In genomic region chr7:107579881-107580715, GRCh38 we compare ENCODE assay signal across 8 cellular contexts. TPM values are rescaled to one million over a fixed set of nuclear protein-coding genes. Genes with fewer than 3 reads are reported as not detected.
DNase-seq lines count a peak whose midpoint lies in the region; ATAC-seq and TF ChIP-seq lines count a peak whose summit lies in the region.

Gene BCAP29, plus strand, starts transcription at chr7:107580246. Its CDS starts 527 bp downstream, at chr7:107580773.

- peaks cover 13% of the 10 kb centered on the region for H3K79me2 ChIP-seq in OCI-LY7 (ENCODE audit: insufficient read depth, low read depth, low read length)

- CTCF ChIA-PET in OCI-LY7 (lab: Charles Lee; ENCODE audit: unreplicated experiment): no interaction called here

- TF ChIP-seq CTCF in OCI-LY7 (conservative IDR thresholded peaks at IDR 0.05; ENCODE audit: low read length): peak; percentile 39
- peak; percentile 31 for TF ChIP-seq CTCF in epithelial cell of proximal tubule (conservative IDR thresholded peaks at IDR 0.05; ENCODE audit: low read depth, low read length)

- H3K27ac ChIP-seq in OCI-LY7 (ENCODE audit: low read depth, low read length, poor library complexity, severe bottlenecking): peak within 1 kb of the TSS; percentile 45

- H3K4me2 ChIP-seq in OCI-LY7 (ENCODE audit: low read length): peak within 1 kb of the TSS; percentile 92

- POLR2A ChIA-PET in OCI-LY7 (lab: Charles Lee): interaction anchor here (0.7 to 1.3 kb wide), 5 partner anchors 16 to 44 kb away, joined by 3 to 4 read pairs (median 3); partner anchors contain the start of genes COG5 and DUS4L

- H3K36me3 ChIP-seq in OCI-LY7 (ENCODE audit: insufficient read depth, low read length): peaks cover 42% of the 10 kb centered on the region

- no peaks in the 10 kb centered on the region for H3K9me2 ChIP-seq in OCI-LY7 (ENCODE audit: insufficient read depth, low read length)

- no peaks in the 10 kb centered on the region for H3K9me3 ChIP-seq in OCI-LY7 (ENCODE audit: low read length)

- peak within 1 kb of the TSS; percentile 85 for H3K4me3 ChIP-seq in OCI-LY7 (ENCODE audit: low read depth, low read length, poor library complexity, severe bottlenecking)
- peak within 1 kb of the TSS; percentile 73 for H3K4me3 ChIP-seq in epithelial cell of proximal tubule (ENCODE audit: low read depth, low read length)

- intact Hi-C loops in OCI-LY7 (cut with micrococcal nuclease; ENCODE audit: unreplicated experiment): loop anchor here (1.0 to 10.0 kb wide), 4 partner anchors 17 to 295 kb away; partner anchors contain the start of genes COG5 and DUS4L

- in situ Hi-C loops in Caki2 (cut with HindIII; ENCODE audit: low pct_unique_long_range_greater_than_20kb, low sequenced_read_pairs): no loop called here

- H4K20me1 ChIP-seq in OCI-LY7 (ENCODE audit: insufficient read depth, low read length): no peaks in the 10 kb centered on the region

- H2AFZ ChIP-seq in OCI-LY7 (ENCODE audit: low read length): peak within 1 kb of the TSS; percentile 91

- DNase-seq in Caki2 (ENCODE audit: low read depth): peak; percentile 84
- peak; percentile 83 for DNase-seq in HK-2 (ENCODE audit: unreplicated experiment)
- DNase-seq in OCI-LY7 (ENCODE audit: low spot score): peak; percentile 82
- DNase-seq in activated T-cell treated with anti-CD3 and anti-CD28 coated beads for 48 hours (ENCODE audit: low read depth): peak; percentile 77
- DNase-seq in epithelial cell of proximal tubule (ENCODE audit: low read depth): no peak
- peak; percentile 37 for DNase-seq in mucosa of gallbladder (ENCODE audit: low spot score)
- peak; percentile 80 for DNase-seq in stimulated activated CD8-positive, alpha-beta memory T cell treated with anti-CD3 and anti-CD28 coated beads, Interleukin-4, amount 100 ng/mL, for 48 hours

- no TSS peak for BruUV-seq in OCI-LY7 (replicated peaks; lab: Mats Ljungman, UMichigan)

- ATAC-seq in GM19455 (IDR thresholded peaks at IDR 0.05; ENCODE audit: unreplicated experiment): peak; percentile 94

- peaks cover 18% of the 10 kb centered on the region for H3K4me1 ChIP-seq in OCI-LY7 (ENCODE audit: insufficient read depth, low read length, poor library complexity, severe bottlenecking)

RNA-seq across cellular contexts. Expression of gene BCAP29, which starts in this region (rescaled TPM):
- total RNA-seq in Caki2 (2014; rRNA removed; shearing (Covaris generic); ENCODE audit: low replicate concordance): 16.7 and 29.8 TPM in 2 replicates
- total RNA-seq in OCI-LY7 (2014; rRNA removed; shearing (Covaris generic)): 18.7 and 26.5 TPM in 2 replicates
- total RNA-seq in OCI-LY7 (2022): 26.3 and 29.2 TPM in 2 replicates
- 53.9 and 73.5 TPM in 2 replicates for total RNA-seq in epithelial cell of proximal tubule
- total RNA-seq in mucosa of gallbladder: 39.2 TPM
